22 cellular contexts compared by ENCODE assay signal in genomic region chr10:129371543-129371942, GRCh38.
DNase-seq lines count a peak whose midpoint lies in the region; ATAC-seq, FAIRE-seq and TF ChIP-seq lines count a peak whose summit lies in the region.
"Had no signal": no experiment of that assay in that cellular context is flagged by ENCODE, and none has a peak within 500 bp of the region (broad histone marks: within the 10 kb centered on the region; RNA-seq: fewer than 3 reads in every experiment).

No MANE protein-coding gene starts in this region.

- no peak for DNase-seq in GM23338 (ENCODE audit: low spot score)
- DNase-seq in H1 (ENCODE audit: low read depth in 1 of 2, low spot score in 2 of 2), result no peak
- DNase-seq in smooth muscle cell (lab: John Stamatoyannopoulos, UW; ENCODE audit: unreplicated experiment), result no peak
- no peak for DNase-seq in urothelium cell line (ENCODE audit: low spot score)
- no peak for DNase-seq in NCI-H69 (lab: John Stamatoyannopoulos, UW)
- DNase-seq: 8988T; ACHN; BE2C; Caco-2; Calu3; CD4-positive, alpha-beta T cell; CD8-positive, alpha-beta T cell; DMS79 treated with DMSO at 0.1 percent for 48 hours had no signal

- H3K23ac ChIP-seq in H1 (ENCODE audit: insufficient read length), result no peak overlapping the region

- H3F3A ChIP-seq in GM23338 (replicated peaks; ENCODE audit: low read depth), result no peaks in the 10 kb centered on the region
- no peaks in the 10 kb centered on the region for H3F3A ChIP-seq in smooth muscle cell (ENCODE audit: low read depth)

- peak overlapping the region; percentile 3 for H3K4ac ChIP-seq in H1 (replicated peaks; ENCODE audit: insufficient read length, low read depth, low read length)

- H3K23me2 ChIP-seq in H1 (ENCODE audit: low read depth, low read length), result no peaks in the 10 kb centered on the region

- H4K5ac ChIP-seq in H1 (ENCODE audit: insufficient read length, low read depth, low read length), result no peak overlapping the region

- TF ChIP-seq EP300 in H1 (IDR thresholded peaks at IDR 0.05; ENCODE audit: borderline replicate concordance in 1 of 2, low read depth in 2 of 2, low read length in 2 of 2), result no peak

- FAIRE-seq in H1 (lab: Jason Lieb, UNC) (no peak), urothelium cell line (lab: Jason Lieb, UNC) (no peak)
- FAIRE-seq: A204.1, D721Med, G401.6, GM12891, GM18507 had no signal

- H3K36me3 Mint-ChIP-seq in GM23338 (ENCODE audit: low read depth), result no peaks in the 10 kb centered on the region
- H3K36me3 Mint-ChIP-seq: CD8-positive, alpha-beta T cell had no signal

- no peak overlapping the region for H3K14ac ChIP-seq in H1 (ENCODE audit: insufficient read length)

- peaks cover 6% of the 10 kb centered on the region; the same call in 1 of the 3 replicates for H3K4me1 Mint-ChIP-seq in GM23338

- no peak overlapping the region for H4K8ac ChIP-seq in H1 (ENCODE audit: extremely low read depth, insufficient read depth, low read length)

- peaks cover 0 to 19% (median 13%) of the 10 kb centered on the region in 11 experiments; a peak in 18 of 22 replicates for H3K27me3 ChIP-seq in BLaER1 treated with 17β-estradiol and CSF1 and Interleukin-3, amounts not matched to agents 10 nM and 100 nM
- H3K27me3 ChIP-seq in GM23338 (ENCODE audit: insufficient read depth) (no peaks in the 10 kb centered on the region), H1 (replicated peaks in 1 of 4; ENCODE audit: control insufficient read depth in 3 of 4, extremely low read depth in 1 of 4, insufficient read depth in 3 of 4, low read length in 3 of 4) (no peaks in the 10 kb centered on the region), smooth muscle cell (ENCODE audit: low read depth) (no peaks in the 10 kb centered on the region)
- H3K27me3 ChIP-seq: BE2C had no signal

- peak overlapping the region in 7 of 11 experiments; percentile 6 to 57 (median 29); a peak in 9 of 22 replicates for H3K27ac ChIP-seq in BLaER1 treated with 17β-estradiol and CSF1 and Interleukin-3, amounts not matched to agents 10 nM and 100 nM
- H3K27ac ChIP-seq in GM23338 (ENCODE audit: low read depth), result no peak overlapping the region
- H3K27ac ChIP-seq in H1 (ENCODE audit: low read depth, low read length), result no peak overlapping the region
- H3K27ac ChIP-seq in smooth muscle cell (ENCODE audit: low read depth), result no peak overlapping the region
- H3K27ac ChIP-seq: BLaER1, C4-2B had no signal

- peak overlapping the region; percentile 17 to 79 (median 61); a peak in 16 of 22 replicates for H3K4me2 ChIP-seq in BLaER1 treated with 17β-estradiol and CSF1 and Interleukin-3, amounts not matched to agents 10 nM and 100 nM
- H3K4me2 ChIP-seq in GM23338 (no peak overlapping the region), H1 (ENCODE audit: insufficient read depth in 1 of 2, low read depth in 2 of 2, low read length in 2 of 2) (no peak overlapping the region), smooth muscle cell (peak overlapping the region; percentile 60)

- TF ChIP-seq CTCF in GM23338 (conservative IDR thresholded peaks at IDR 0.05; ENCODE audit: low read depth in 2 of 2), result no peak
- no peak for TF ChIP-seq CTCF in H1 (IDR thresholded peaks at IDR 0.05; ENCODE audit: control extremely low read depth in 1 of 3, insufficient read depth in 1 of 3, low read depth in 1 of 3, low read length in 3 of 3)
- TF ChIP-seq CTCF in smooth muscle cell (IDR thresholded peaks at IDR 0.05; ENCODE audit: borderline replicate concordance, insufficient read depth, poor library complexity, severe bottlenecking), result no peak

- CTCF ChIA-PET in H1 (lab: Charles Lee; ENCODE audit: partially characterized antibody), result interaction anchor here (1.1 kb wide), 1 partner anchor 21 kb away, joined by 3 read pairs; no protein-coding TSS in a partner anchor

- no peak for TF ChIP-seq POLR2A in H1 (IDR thresholded peaks at IDR 0.05; ENCODE audit: control extremely low read depth in 1 of 2, low read depth in 2 of 2, low read length in 2 of 2)

- no peak overlapping the region for H3K9ac ChIP-seq in BLaER1 treated with 17β-estradiol and CSF1 and Interleukin-3, amounts not matched to agents 10 nM and 100 nM
- H3K9ac ChIP-seq in H1 (replicated peaks in 1 of 4; ENCODE audit: extremely low read depth in 1 of 4, low read depth in 3 of 4, low read length in 3 of 4), result no peak overlapping the region
- H3K9ac ChIP-seq in smooth muscle cell (ENCODE audit: low read depth), result no peak overlapping the region
- H3K9ac ChIP-seq: BLaER1 had no signal

- H3K27ac Mint-ChIP-seq in GM23338, result no peak overlapping the region
- H3K27ac Mint-ChIP-seq: CD4-positive, alpha-beta T cell; CD8-positive, alpha-beta T cell had no signal

- H3K4me3 ChIP-seq in BLaER1 treated with 17β-estradiol and CSF1 and Interleukin-3, amounts not matched to agents 10 nM and 100 nM, result no peak overlapping the region
- H3K4me3 ChIP-seq in GM23338 (no peak overlapping the region), H1 (ENCODE audit: extremely low read depth in 1 of 4, insufficient read depth in 2 of 4, low read depth in 3 of 4, low read length in 4 of 4) (no peak overlapping the region), smooth muscle cell (no peak overlapping the region)
- H3K4me3 ChIP-seq: BLaER1 had no signal

- H3K79me1 ChIP-seq in H1 (ENCODE audit: low read depth, low read length), result no peaks in the 10 kb centered on the region

- H4K20me1 ChIP-seq in BLaER1 treated with 17β-estradiol and CSF1 and Interleukin-3, amounts not matched to agents 10 nM and 100 nM, result no peaks in the 10 kb centered on the region
- H4K20me1 ChIP-seq in GM23338 (replicated peaks; ENCODE audit: insufficient read depth) (no peaks in the 10 kb centered on the region), H1 (replicated peaks in 1 of 2; ENCODE audit: control insufficient read depth in 1 of 2, insufficient read depth in 2 of 2, low read length in 2 of 2) (no peaks in the 10 kb centered on the region), smooth muscle cell (ENCODE audit: low read depth) (no peaks in the 10 kb centered on the region)
- H4K20me1 ChIP-seq: BLaER1 had no signal

- no peak overlapping the region for H2BK15ac ChIP-seq in H1 (ENCODE audit: low read length)

- no peaks in the 10 kb centered on the region for H3K36me3 ChIP-seq in BLaER1 treated with 17β-estradiol and CSF1 and Interleukin-3, amounts not matched to agents 10 nM and 100 nM
- H3K36me3 ChIP-seq in GM23338 (ENCODE audit: insufficient read depth) (no peaks in the 10 kb centered on the region), H1 (ENCODE audit: control insufficient read depth in 2 of 4, insufficient read depth in 4 of 4, low read length in 3 of 4) (no peaks in the 10 kb centered on the region), smooth muscle cell (ENCODE audit: low read depth) (no peaks in the 10 kb centered on the region)
- H3K36me3 ChIP-seq: BE2C, BLaER1 had no signal

- no peak overlapping the region for H3K4me3 Mint-ChIP-seq in GM23338
- H3K4me3 Mint-ChIP-seq: CD4-positive, alpha-beta T cell; CD8-positive, alpha-beta T cell had no signal

- no peak overlapping the region for H2BK120ac ChIP-seq in H1 (replicated peaks; ENCODE audit: low read depth, low read length)

- no peaks in the 10 kb centered on the region for H3K79me2 ChIP-seq in GM23338 (replicated peaks; ENCODE audit: insufficient read depth)
- no peaks in the 10 kb centered on the region for H3K79me2 ChIP-seq in H1 (ENCODE audit: control insufficient read depth in 1 of 2, insufficient read depth in 2 of 2, low read length in 2 of 2)
- no peaks in the 10 kb centered on the region for H3K79me2 ChIP-seq in smooth muscle cell (ENCODE audit: low read depth)

- H3K9me2 ChIP-seq in GM23338 (ENCODE audit: insufficient read depth), result no peaks in the 10 kb centered on the region

- no peaks in the 10 kb centered on the region for H3K9me3 Mint-ChIP-seq in GM23338
- H3K9me3 Mint-ChIP-seq: CD4-positive, alpha-beta T cell; CD8-positive, alpha-beta T cell had no signal

- no peak overlapping the region for H2BK5ac ChIP-seq in H1 (ENCODE audit: low read depth, low read length)

- TF ChIP-seq RAD21 in H1 (IDR thresholded peaks at IDR 0.05 in 1 of 2, conservative IDR thresholded peaks at IDR 0.05 in 1 of 2; ENCODE audit: low read depth in 2 of 2, low read length in 2 of 2), result no peak

- no peak overlapping the region for H3K18ac ChIP-seq in H1 (ENCODE audit: extremely low read depth, low read length)

- H2AFZ ChIP-seq in GM23338 (0 out of 2 replicates have a peak overlapping the region, but pooled peaks have one; percentile 47), H1 (ENCODE audit: low read length) (no peak overlapping the region), smooth muscle cell (ENCODE audit: low read depth) (no peak overlapping the region)

- peaks cover 0 to 29% (median 18%) of the 10 kb centered on the region in 10 experiments; a peak in 16 of 20 replicates for H3K4me1 ChIP-seq in BLaER1 treated with 17β-estradiol and CSF1 and Interleukin-3, amounts not matched to agents 10 nM and 100 nM
- H3K4me1 ChIP-seq in GM23338 (ENCODE audit: insufficient read depth), result no peaks in the 10 kb centered on the region
- no peaks in the 10 kb centered on the region for H3K4me1 ChIP-seq in H1 (replicated peaks in 1 of 4; ENCODE audit: control insufficient read depth in 3 of 4, insufficient read depth in 4 of 4, low read length in 3 of 4)
- no peaks in the 10 kb centered on the region for H3K4me1 ChIP-seq in smooth muscle cell (ENCODE audit: low read depth)
- H3K4me1 ChIP-seq: BE2C, Caco-2 had no signal

- no peaks in the 10 kb centered on the region for H3K27me3 Mint-ChIP-seq in GM23338 (ENCODE audit: insufficient read depth, low read depth, poor library complexity)

- H4K91ac ChIP-seq in H1 (replicated peaks; ENCODE audit: insufficient read length, low read length), result no peak overlapping the region

- no peak overlapping the region for H2BK12ac ChIP-seq in H1 (ENCODE audit: low read depth, low read length)

- H3K56ac ChIP-seq in H1 (replicated peaks; ENCODE audit: insufficient read length, low read depth, low read length), result no peak overlapping the region

- POLR2A ChIA-PET in H1 (lab: Charles Lee; ENCODE audit: partially characterized antibody), result no interaction called here

- no peak for ATAC-seq in GM23338
- ATAC-seq in GM18498 (IDR thresholded peaks at IDR 0.05; ENCODE audit: unreplicated experiment), result no peak
- ATAC-seq: CD8-positive, alpha-beta T cell had no signal

- H3K9me3 ChIP-seq in BLaER1 treated with 17β-estradiol and CSF1 and Interleukin-3, amounts not matched to agents 10 nM and 100 nM (replicated peaks in 1 of 11), result no peaks in the 10 kb centered on the region
- H3K9me3 ChIP-seq in H1 (ENCODE audit: insufficient read depth in 2 of 2, low read depth in 1 of 2, low read length in 1 of 2) (no peaks in the 10 kb centered on the region), smooth muscle cell (replicated peaks; ENCODE audit: low read depth) (no peaks in the 10 kb centered on the region)
- H3K9me3 ChIP-seq: BE2C, BLaER1, Caco-2 had no signal

- no peak overlapping the region for H2AK5ac ChIP-seq in H1 (ENCODE audit: low read depth, low read length)

- WGBS in H1 (ENCODE audit: extremely low coverage in 1 of 2, insufficient coverage in 1 of 2, insufficient read length in 1 of 2, insufficient replicate concordance in 2 of 2, low coverage in 1 of 2, low lambda C conversion rate in 2 of 2, missing lambda C conversion rate in 1 of 2), 2 experiments, result 81% methylated on average over 7 of the region's 7 CpGs; no CpG with 5 or more reads in 1 of the 2 experiments
- WGBS in smooth muscle cell (ENCODE audit: low lambda C conversion rate), result 60% methylated on average over 7 of the region's 7 CpGs

- no peak overlapping the region for H2BK20ac ChIP-seq in H1 (ENCODE audit: low read length)

Comparison
In these comparisons a context has a peak if more than half of its experiments do, and no peak if none do; other contexts are left out.
1. H3K27ac ChIP-seq: peak in BLaER1 treated with 17β-estradiol and CSF1 and Interleukin-3, amounts not matched to agents 10 nM and 100 nM (7 of 11); none in GM23338 (single experiment), H1 (single experiment) and smooth muscle cell (single experiment).
2. H3K4me2 ChIP-seq: peak in BLaER1 treated with 17β-estradiol and CSF1 and Interleukin-3, amounts not matched to agents 10 nM and 100 nM (11 of 11) and smooth muscle cell (single experiment); none in GM23338 (single experiment) and H1 (0 of 2).